Comparison of ENCODE assay signal across 8 cellular contexts in genomic region chr11:77993902-77994301, GRCh38. TPM values are rescaled to one million over a fixed set of nuclear protein-coding genes. Genes with fewer than 3 reads are reported as not detected.
A peak's percentile ranks its signal among the peaks of the same experiment; 100 is the strongest.
DNase-seq lines count a peak whose midpoint lies in the region; ATAC-seq, FAIRE-seq and TF ChIP-seq lines count a peak whose summit lies in the region.

No MANE protein-coding gene starts in this region.

- ATAC-seq in left cardiac atrium = no peak
- ATAC-seq in upper lobe of left lung (ENCODE audit: low FRiP score in 2 of 2) = no peak
- no peak for ATAC-seq in HG03159 (IDR thresholded peaks at IDR 0.05; ENCODE audit: unreplicated experiment)
- no peak for ATAC-seq in GM18867 (IDR thresholded peaks at IDR 0.05; ENCODE audit: unreplicated experiment)

- H3K4me3 Mint-ChIP-seq in astrocyte (ENCODE audit: unreplicated experiment) = peak overlapping the region; percentile 99

- H3K4me3 ChIP-seq in cardiac muscle cell = peak overlapping the region; percentile 61
- peak overlapping the region; percentile 99 for H3K4me3 ChIP-seq in astrocyte (ENCODE audit: insufficient read depth, low read depth, low read length)
- H3K4me3 ChIP-seq in lower leg skin (ENCODE audit: low read depth, poor library complexity, severe bottlenecking) = peak overlapping the region; percentile 26
- H3K4me3 ChIP-seq in upper lobe of left lung = peak overlapping the region; percentile 51 to 69 (median 62)

- in situ Hi-C loops in GM13977 (cut with MboI; ENCODE audit: low pct_unique_long_range_greater_than_20kb, low sequenced_read_pairs, unreplicated experiment) = no loop called here

- peak overlapping the region; percentile 56 for H3K27ac ChIP-seq in cardiac muscle cell
- peak overlapping the region; percentile 61 for H3K27ac ChIP-seq in astrocyte (ENCODE audit: low read depth, low read length)
- peak overlapping the region; percentile 75 to 90 (median 80) for H3K27ac ChIP-seq in upper lobe of left lung

- peak overlapping the region; percentile 76 for H2AFZ ChIP-seq in astrocyte (ENCODE audit: low read depth, low read length)

- DNase-seq in cardiac muscle cell (ENCODE audit: low read depth in 1 of 2, low spot score in 1 of 2) (peak in 1 of 2 donors; percentile 4), left cardiac atrium (no peak), astrocyte (ENCODE audit: low read depth) (no peak), lower leg skin (ENCODE audit: low spot score in 2 of 2) (no peak), upper lobe of left lung (no peak), GM13977 (ENCODE audit: low spot score) (no peak)

- H3K4me1 ChIP-seq in cardiac muscle cell (ENCODE audit: low read depth) (peaks cover 5% of the 10 kb centered on the region), astrocyte (ENCODE audit: insufficient read depth, low read length) (peaks cover 8% of the 10 kb centered on the region), upper lobe of left lung (peaks cover 10 to 22% (median 16%) of the 10 kb centered on the region in 4 donors)

- H3K4me1 Mint-ChIP-seq in astrocyte (ENCODE audit: low read depth, unreplicated experiment) = peaks cover 9% of the 10 kb centered on the region

- intact Hi-C loops in left cardiac atrium (cut with DNase I) = loop anchor here in 1 of 2 donors (2.0 to 10.0 kb wide), 2 partner anchors 51 to 173 kb away; partner anchors contain the start of genes AAMDC and RSF1
- intact Hi-C loops in lower leg skin (cut with DNase I; ENCODE audit: low total_unique reads) = no loop called here

- no peaks in the 10 kb centered on the region for H4K20me1 ChIP-seq in astrocyte (ENCODE audit: insufficient read depth, low read length)

- 5 to 7% methylated on average over 11 of the region's 11 CpGs for WGBS in lower leg skin, 2 donors
- 5% methylated on average over 11 of the region's 11 CpGs for WGBS in upper lobe of left lung, 2 donors

- H3K4me2 ChIP-seq in astrocyte (ENCODE audit: low read length) = peak overlapping the region; percentile 89

- H3K9me3 Mint-ChIP-seq in astrocyte (ENCODE audit: unreplicated experiment) = no peaks in the 10 kb centered on the region

- H3K27me3 Mint-ChIP-seq in astrocyte (ENCODE audit: low read depth, unreplicated experiment) = no peaks in the 10 kb centered on the region

- peak overlapping the region; percentile 93 for H3K27ac Mint-ChIP-seq in astrocyte (ENCODE audit: unreplicated experiment)

- H3K27me3 ChIP-seq in cardiac muscle cell = no peaks in the 10 kb centered on the region
- no peaks in the 10 kb centered on the region for H3K27me3 ChIP-seq in astrocyte (ENCODE audit: insufficient read depth, low read length)
- no peaks in the 10 kb centered on the region for H3K27me3 ChIP-seq in upper lobe of left lung

- no peak for FAIRE-seq in astrocyte (lab: Jason Lieb, UNC)

- peak overlapping the region; percentile 90 for H3K9ac ChIP-seq in astrocyte (ENCODE audit: low read length)

- H3K36me3 Mint-ChIP-seq in astrocyte (ENCODE audit: low read depth, unreplicated experiment) = no peaks in the 10 kb centered on the region

- no peaks in the 10 kb centered on the region for H3K9me3 ChIP-seq in cardiac muscle cell (ENCODE audit: low read depth)
- H3K9me3 ChIP-seq in astrocyte (ENCODE audit: insufficient read depth, low read depth, low read length) = no peaks in the 10 kb centered on the region
- H3K9me3 ChIP-seq in upper lobe of left lung = no peaks in the 10 kb centered on the region

- TF ChIP-seq EP300 in upper lobe of left lung (IDR thresholded peaks at IDR 0.05) = no peak

- no peak for TF ChIP-seq CTCF in cardiac muscle cell (IDR thresholded peaks at IDR 0.05; ENCODE audit: low read depth, low read length)
- no peak for TF ChIP-seq CTCF in astrocyte (IDR thresholded peaks at IDR 0.05; ENCODE audit: insufficient read depth, low read depth, low read length)
- no peak for TF ChIP-seq CTCF in lower leg skin (IDR thresholded peaks at IDR 0.05)
- no peak for TF ChIP-seq CTCF in upper lobe of left lung (IDR thresholded peaks at IDR 0.05)
- no peak for TF ChIP-seq CTCF in GM13977 (IDR thresholded peaks at IDR 0.05; ENCODE audit: extremely low read depth, insufficient read depth, missing control alignments)

- peaks cover 28% of the 10 kb centered on the region for H3K79me2 ChIP-seq in astrocyte (ENCODE audit: insufficient read depth, low read length)

- H3K36me3 ChIP-seq in cardiac muscle cell = peaks cover 8% of the 10 kb centered on the region
- peaks cover 16% of the 10 kb centered on the region for H3K36me3 ChIP-seq in astrocyte (ENCODE audit: insufficient read depth, low read length)
- peaks cover 0 to 25% (median 7%) of the 10 kb centered on the region in 4 donors for H3K36me3 ChIP-seq in upper lobe of left lung

- TF ChIP-seq POLR2A in lower leg skin (IDR thresholded peaks at IDR 0.05) = no peak
- TF ChIP-seq POLR2A in upper lobe of left lung (IDR thresholded peaks at IDR 0.05) = no peak

RNA-seq across cellular contexts. Expression of gene INTS4, which starts 0.6 kb away (rescaled TPM):
- total RNA-seq in cardiac muscle cell (27.4 and 30.5 TPM in 2 replicates), left cardiac atrium (10 to 100 TPM; 15.9 to 17.7 TPM), astrocyte (32.2 and 35.0 TPM in 2 replicates), lower leg skin (10 to 100 TPM; 14.7 to 24.8 (median 18.3) TPM), upper lobe of left lung (10 to 100 TPM; 15.3 to 58.7 (median 28.8) TPM)
- polyA plus RNA-seq in cardiac muscle cell = 29.4 and 31.4 TPM in 2 replicates

RNA-seq across cellular contexts. Expression of gene KCTD14, which starts 29.2 kb away (rescaled TPM):
- total RNA-seq in cardiac muscle cell = 0.45 and 0.81 TPM in 2 replicates
- polyA plus RNA-seq in cardiac muscle cell = 0.23 and 0.96 TPM in 2 replicates
- total RNA-seq in left cardiac atrium = 1 to 10 TPM in 1 of 2 donors, under 1 TPM in 1; 0.94 to 1.3 TPM
- total RNA-seq in astrocyte = 1.0 and 1.1 TPM in 2 replicates
- total RNA-seq in lower leg skin = 1 to 10 TPM in 3 of 4 donors, under 1 TPM in 1; 0.19 to 5.3 (median 3.3) TPM
- 10 to 100 TPM; 10.3 to 28.6 (median 24.3) TPM for total RNA-seq in upper lobe of left lung

Comparison
In these comparisons a context has a peak if more than half of its experiments do, and no peak if none do; other contexts are left out.
1. H3K4me3 ChIP-seq: peak in every context shown above with its lines; median percentile 99 in astrocyte; 62 in upper lobe of left lung; 61 in cardiac muscle cell; 26 in lower leg skin.